ENCODE assay signal across 8 cellular contexts in the genomic region with DNA sequence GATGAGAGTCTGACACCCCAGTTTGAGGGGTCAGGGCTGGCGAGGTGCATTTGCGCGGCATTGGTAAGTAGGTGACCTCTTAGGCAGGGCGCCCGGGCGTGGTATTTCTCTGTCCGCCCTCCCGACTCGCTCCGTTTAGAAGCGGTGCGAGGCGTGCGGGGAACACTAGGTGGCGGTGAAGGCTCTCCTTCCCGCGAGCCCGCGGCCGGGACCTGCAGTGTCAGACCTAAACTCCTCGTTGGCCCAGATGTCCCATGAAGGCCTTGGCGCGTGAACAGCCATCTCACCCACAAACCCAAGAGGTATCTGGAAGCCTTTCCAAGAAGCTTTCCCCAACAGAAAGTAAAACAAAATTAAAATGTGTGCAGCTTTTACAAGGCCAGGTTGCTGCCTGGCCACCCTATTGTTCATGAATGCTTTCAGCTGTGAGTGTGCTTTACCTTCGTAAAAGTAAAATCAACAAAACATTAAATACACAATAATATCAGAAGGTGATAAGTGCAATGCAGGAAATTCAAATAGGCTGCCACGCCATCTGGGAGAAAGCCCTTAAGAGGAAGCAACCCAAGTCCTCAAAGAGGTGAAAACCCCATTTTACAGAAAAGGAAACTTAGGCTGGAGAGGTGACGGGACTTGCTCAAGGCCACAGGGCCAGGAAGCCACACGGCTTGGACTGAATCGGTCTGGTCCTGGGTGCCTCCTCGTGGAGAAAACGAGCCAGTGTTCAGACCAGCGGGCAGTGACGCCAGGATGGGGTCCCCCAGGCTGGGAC.
A peak's percentile ranks its signal among the peaks of the same experiment; 100 is the strongest.
DNase-seq lines count a peak whose midpoint lies in the region; ATAC-seq and TF ChIP-seq lines count a peak whose summit lies in the region.

No MANE protein-coding gene starts in this region.

- CTCF ChIA-PET in CD8-positive, alpha-beta T cell (lab: Charles Lee): interaction anchor here (0.6 to 2.1 kb wide), 13 partner anchors 8 to 677 kb away, joined by 3 to 7 read pairs (median 4); no protein-coding TSS in a partner anchor
- CTCF ChIA-PET in naive thymus-derived CD4-positive, alpha-beta T cell (lab: Charles Lee): no interaction called here

- no peak overlapping the region for H3K4me3 ChIP-seq in CD8-positive, alpha-beta T cell (ENCODE audit: low read depth, low read length)
- H3K4me3 ChIP-seq in HL-60 (replicated peaks; ENCODE audit: insufficient read depth, low read length): no peak overlapping the region
- no peak overlapping the region for H3K4me3 ChIP-seq in OCI-LY1 (ENCODE audit: low read depth, low read length, poor library complexity, severe bottlenecking)
- peak overlapping the region; percentile 44 for H3K4me3 ChIP-seq in epithelial cell of esophagus (ENCODE audit: low read length)
- H3K4me3 ChIP-seq in naive thymus-derived CD4-positive, alpha-beta T cell (ENCODE audit: low read length): no peak overlapping the region

- H3K27ac Mint-ChIP-seq in CD8-positive, alpha-beta T cell: no peak overlapping the region
- H3K27ac Mint-ChIP-seq in naive thymus-derived CD4-positive, alpha-beta T cell: no peak overlapping the region

- peak; percentile 28 to 78 (median 60) for DNase-seq in CD8-positive, alpha-beta T cell
- peak; percentile 45 to 76 for DNase-seq in HL-60 (ENCODE audit: low read depth in 1 of 2, low spot score in 1 of 2)
- peak; percentile 64 for DNase-seq in activated T-cell treated with anti-CD3 and anti-CD28 coated beads for 1 hour (ENCODE audit: low read depth)
- DNase-seq in epithelial cell of esophagus (ENCODE audit: low read depth): peak; percentile 74
- DNase-seq in naive thymus-derived CD4-positive, alpha-beta T cell: peak; percentile 13 to 75 (median 43)
- DNase-seq in stimulated activated CD8-positive, alpha-beta memory T cell treated with anti-CD3 and anti-CD28 coated beads, Interleukin-7, amount 100 ng/mL, for 24 hours (ENCODE audit: low read depth): peak; percentile 51

- POLR2A ChIA-PET in CD8-positive, alpha-beta T cell (lab: Charles Lee): no interaction called here
- POLR2A ChIA-PET in naive thymus-derived CD4-positive, alpha-beta T cell (lab: Charles Lee): no interaction called here

- H3K36me3 ChIP-seq in CD8-positive, alpha-beta T cell (ENCODE audit: insufficient read depth, low read length): no peaks in the 10 kb centered on the region
- no peaks in the 10 kb centered on the region for H3K36me3 ChIP-seq in OCI-LY1 (ENCODE audit: insufficient read depth, low read length)
- H3K36me3 ChIP-seq in naive thymus-derived CD4-positive, alpha-beta T cell (ENCODE audit: control insufficient read depth in 2 of 3, insufficient read depth in 3 of 3, low read length in 3 of 3): no peaks in the 10 kb centered on the region

- H3K9me3 Mint-ChIP-seq in CD8-positive, alpha-beta T cell: no peaks in the 10 kb centered on the region
- H3K9me3 Mint-ChIP-seq in naive thymus-derived CD4-positive, alpha-beta T cell: no peaks in the 10 kb centered on the region

- peak; percentile 62 for TF ChIP-seq CTCF in CD8-positive, alpha-beta T cell (IDR thresholded peaks at IDR 0.05)
- TF ChIP-seq CTCF in HL-60 (IDR thresholded peaks at IDR 0.05; ENCODE audit: insufficient read depth, low read length) (peak; percentile 72), OCI-LY1 (IDR thresholded peaks at IDR 0.05; ENCODE audit: low read length) (peak; percentile 85), epithelial cell of esophagus (IDR thresholded peaks at IDR 0.05; ENCODE audit: insufficient read depth, low read depth, low read length, missing control alignments) (peak; percentile 89)

- peak overlapping the region; percentile 4; the same call in 1 of the 2 replicates for H3K9ac ChIP-seq in OCI-LY1 (ENCODE audit: low read length)

- no peak overlapping the region for H3K27ac ChIP-seq in CD8-positive, alpha-beta T cell (ENCODE audit: low read depth, low read length)
- no peak overlapping the region for H3K27ac ChIP-seq in HL-60 (replicated peaks)
- H3K27ac ChIP-seq in OCI-LY1 (ENCODE audit: low read depth, low read length, poor library complexity, severe bottlenecking): no peak overlapping the region
- H3K27ac ChIP-seq in naive thymus-derived CD4-positive, alpha-beta T cell (ENCODE audit: low read depth, low read length): no peak overlapping the region

- H3K4me1 Mint-ChIP-seq in CD8-positive, alpha-beta T cell (ENCODE audit: low read depth): peaks cover 14% of the 10 kb centered on the region
- H3K4me1 Mint-ChIP-seq in naive thymus-derived CD4-positive, alpha-beta T cell: peaks cover 8 to 13% (median 13%) of the 10 kb centered on the region in 7 donors

- H3K79me2 ChIP-seq in OCI-LY1 (ENCODE audit: insufficient read depth, low read length): no peaks in the 10 kb centered on the region

- H3K27me3 ChIP-seq in CD8-positive, alpha-beta T cell (ENCODE audit: insufficient read depth, low read length): no peaks in the 10 kb centered on the region
- no peaks in the 10 kb centered on the region for H3K27me3 ChIP-seq in HL-60 (ENCODE audit: insufficient read depth, poor library complexity, severe bottlenecking)
- H3K27me3 ChIP-seq in OCI-LY1 (ENCODE audit: insufficient read depth, low read length): no peaks in the 10 kb centered on the region; the same call in 1 of the 2 replicates
- H3K27me3 ChIP-seq in naive thymus-derived CD4-positive, alpha-beta T cell (ENCODE audit: control insufficient read depth in 2 of 2, insufficient read depth in 2 of 2, low read length in 2 of 2): peaks cover 0 to 3% of the 10 kb centered on the region in 2 donors

- H3K4me3 Mint-ChIP-seq in CD8-positive, alpha-beta T cell: peak overlapping the region; percentile 71
- peak overlapping the region; percentile 37 to 71 (median 66) for H3K4me3 Mint-ChIP-seq in naive thymus-derived CD4-positive, alpha-beta T cell

- H4K20me1 ChIP-seq in OCI-LY1 (ENCODE audit: insufficient read depth, low read length): no peaks in the 10 kb centered on the region

- H2AFZ ChIP-seq in OCI-LY1 (ENCODE audit: low read length): 0 out of 2 replicates have a peak overlapping the region, but pooled peaks have one; percentile 67

- no peaks in the 10 kb centered on the region for H3K36me3 Mint-ChIP-seq in CD8-positive, alpha-beta T cell
- H3K36me3 Mint-ChIP-seq in naive thymus-derived CD4-positive, alpha-beta T cell: peaks cover 0 to 3% (median 0%) of the 10 kb centered on the region in 5 donors

- ATAC-seq in CD8-positive, alpha-beta T cell: peak; percentile 77
- ATAC-seq in GM19455 (IDR thresholded peaks at IDR 0.05; ENCODE audit: unreplicated experiment): peak; percentile 79
- ATAC-seq in naive thymus-derived CD4-positive, alpha-beta T cell: peak; percentile 88

- H3K4me2 ChIP-seq in OCI-LY1 (ENCODE audit: low read length): peak overlapping the region; percentile 13; the same call in 1 of the 2 replicates

- no peaks in the 10 kb centered on the region for H3K9me2 ChIP-seq in OCI-LY1 (ENCODE audit: low read depth, low read length)

- peaks cover 10% of the 10 kb centered on the region for H3K4me1 ChIP-seq in CD8-positive, alpha-beta T cell (ENCODE audit: insufficient read depth, low read length)
- H3K4me1 ChIP-seq in OCI-LY1 (ENCODE audit: insufficient read depth, low read length, severe bottlenecking): peaks cover 10% of the 10 kb centered on the region
- no peaks in the 10 kb centered on the region for H3K4me1 ChIP-seq in naive thymus-derived CD4-positive, alpha-beta T cell (ENCODE audit: control insufficient read depth in 2 of 2, insufficient read depth in 2 of 2, low read length in 2 of 2)

- no peaks in the 10 kb centered on the region for H3K9me3 ChIP-seq in CD8-positive, alpha-beta T cell (ENCODE audit: low read length)
- no peaks in the 10 kb centered on the region for H3K9me3 ChIP-seq in OCI-LY1 (ENCODE audit: low read length)
- no peaks in the 10 kb centered on the region for H3K9me3 ChIP-seq in naive thymus-derived CD4-positive, alpha-beta T cell (ENCODE audit: control insufficient read depth in 2 of 3, low read length in 3 of 3)

- H3F3A ChIP-seq in OCI-LY1 (ENCODE audit: insufficient read depth, low read length): no peaks in the 10 kb centered on the region

- intact Hi-C loops in CD8-positive, alpha-beta T cell (cut with DNase I, micrococcal nuclease): loop anchor here (1.0 to 5.0 kb wide), 3 partner anchors 94 to 676 kb away; no protein-coding TSS in a partner anchor
- intact Hi-C loops in naive thymus-derived CD4-positive, alpha-beta T cell (cut with micrococcal nuclease): loop anchor here (1.0 to 5.0 kb wide), 4 partner anchors 151 to 1352 kb away; no protein-coding TSS in a partner anchor

- peaks cover 48% of the 10 kb centered on the region for H3K27me3 Mint-ChIP-seq in CD8-positive, alpha-beta T cell (ENCODE audit: low read depth)
- H3K27me3 Mint-ChIP-seq in naive thymus-derived CD4-positive, alpha-beta T cell: peaks cover 31 to 51% (median 37%) of the 10 kb centered on the region in 5 donors
